In genomic region chr7:13903997-13904396, GRCh38 we compare ENCODE assay signal across 14 cellular contexts.
A peak's percentile ranks its signal among the peaks of the same experiment; 100 is the strongest.
DNase-seq lines count a peak whose midpoint lies in the region; ATAC-seq and TF ChIP-seq lines count a peak whose summit lies in the region.
"Had no signal": no experiment of that assay in that cellular context is flagged by ENCODE, and none has a peak within 500 bp of the region (broad histone marks: within the 10 kb centered on the region; RNA-seq: fewer than 3 reads in every experiment).

No MANE protein-coding gene starts in this region.

- H3K4me3 ChIP-seq in right cardiac atrium (ENCODE audit: low read length), result no peak overlapping the region
- H3K4me3 ChIP-seq in epithelial cell of proximal tubule (ENCODE audit: low read depth, low read length), result no peak overlapping the region
- no peak overlapping the region for H3K4me3 ChIP-seq in smooth muscle cell
- no peak overlapping the region for H3K4me3 ChIP-seq in spleen
- H3K4me3 ChIP-seq: upper lobe of right lung had no signal

- ATAC-seq in Right ventricle myocardium inferior (peak; percentile 65), right cardiac atrium (no peak), HG03108 (IDR thresholded peaks at IDR 0.05; ENCODE audit: unreplicated experiment) (no peak)
- ATAC-seq: HCT116, upper lobe of right lung had no signal

- no peak overlapping the region for H2AFZ ChIP-seq in smooth muscle cell (ENCODE audit: low read depth)

- H3K27ac ChIP-seq in right cardiac atrium (ENCODE audit: low read length), result no peak overlapping the region
- H3K27ac ChIP-seq in smooth muscle cell (ENCODE audit: low read depth), result peak overlapping the region; percentile 74
- H3K27ac ChIP-seq in spleen, result no peak overlapping the region

- H3K4me1 ChIP-seq in right cardiac atrium (ENCODE audit: control insufficient read depth, insufficient read depth, low read length) (no peaks in the 10 kb centered on the region), smooth muscle cell (ENCODE audit: low read depth) (peaks cover 12% of the 10 kb centered on the region), spleen (peaks cover 0 to 10% (median 4%) of the 10 kb centered on the region in 6 donors)

- H3K36me3 ChIP-seq in smooth muscle cell (ENCODE audit: low read depth) (peaks cover 7% of the 10 kb centered on the region), spleen (peaks cover 0 to 4% (median 0%) of the 10 kb centered on the region in 6 donors)

- TF ChIP-seq CTCF in epithelial cell of proximal tubule (conservative IDR thresholded peaks at IDR 0.05; ENCODE audit: low read depth, low read length), result no peak
- TF ChIP-seq CTCF in smooth muscle cell (IDR thresholded peaks at IDR 0.05; ENCODE audit: borderline replicate concordance, insufficient read depth, poor library complexity, severe bottlenecking), result no peak
- no peak for TF ChIP-seq CTCF in spleen (IDR thresholded peaks at IDR 0.05 in 8 of 11, conservative IDR thresholded peaks at IDR 0.05 in 3 of 11)

- H3K9me3 ChIP-seq in right cardiac atrium (ENCODE audit: control insufficient read depth, low read length) (no peaks in the 10 kb centered on the region), smooth muscle cell (replicated peaks; ENCODE audit: low read depth) (no peaks in the 10 kb centered on the region), spleen (no peaks in the 10 kb centered on the region)
- H3K9me3 ChIP-seq: upper lobe of right lung had no signal

- DNase-seq in Right ventricle myocardium inferior (ENCODE audit: missing footprints) (no peak), right cardiac atrium (no peak), NCI-H226 (peak; percentile 50), epithelial cell of proximal tubule (ENCODE audit: low read depth) (peak; percentile 52), smooth muscle cell (lab: John Stamatoyannopoulos, UW; ENCODE audit: unreplicated experiment) (no peak), spleen (no peak), NCI-H446 (lab: John Stamatoyannopoulos, UW) (no peak)
- DNase-seq: cortex of kidney; left cardiac atrium; NCI-H2029; stimulated activated CD4-positive, alpha-beta T cell treated with anti-CD3 and anti-CD28 coated beads, Interleukin-12 subunit alpha, Interleukin-12 subunit beta, amount 100 ng/mL, for 4 hours; upper lobe of right lung had no signal

- no peak for TF ChIP-seq POLR2A in spleen (IDR thresholded peaks at IDR 0.05)

- H3K4me2 ChIP-seq in smooth muscle cell, result peak overlapping the region; percentile 49

- H3K27me3 ChIP-seq in right cardiac atrium (ENCODE audit: control insufficient read depth, insufficient read depth) (no peaks in the 10 kb centered on the region), smooth muscle cell (ENCODE audit: low read depth) (no peaks in the 10 kb centered on the region), spleen (replicated peaks in 1 of 7) (no peaks in the 10 kb centered on the region)
- H3K27me3 ChIP-seq: upper lobe of right lung had no signal

- H3F3A ChIP-seq in smooth muscle cell (ENCODE audit: low read depth), result peaks cover 7% of the 10 kb centered on the region

- WGBS in right cardiac atrium, result 86% methylated on average over 2 of the region's 2 CpGs
- 76% methylated on average over 2 of the region's 2 CpGs for WGBS in smooth muscle cell (ENCODE audit: low lambda C conversion rate)
- 42 to 73% (median 63%) methylated on average over 2 of the region's 2 CpGs for WGBS in spleen, 5 donors

- no peaks in the 10 kb centered on the region for H3K79me2 ChIP-seq in smooth muscle cell (ENCODE audit: low read depth)

- intact Hi-C loops in Right ventricle myocardium inferior (cut with DNase I) (no loop called here), right cardiac atrium (cut with DNase I) (no loop called here), spleen (cut with DNase I; ENCODE audit: low total_unique reads) (no loop called here)

- H3K9ac ChIP-seq in smooth muscle cell (ENCODE audit: low read depth), result peak overlapping the region; percentile 18

- H4K20me1 ChIP-seq in smooth muscle cell (ENCODE audit: low read depth), result no peaks in the 10 kb centered on the region

Comparison
In these comparisons a context has a peak if more than half of its experiments do, and no peak if none do; other contexts are left out.
1. DNase-seq: peak in NCI-H226 (single experiment) and epithelial cell of proximal tubule (single experiment); none in Right ventricle myocardium inferior (single experiment), right cardiac atrium (0 of 3), smooth muscle cell (single experiment), spleen (single experiment) and NCI-H446 (0 of 2).